In the genomic region with DNA sequence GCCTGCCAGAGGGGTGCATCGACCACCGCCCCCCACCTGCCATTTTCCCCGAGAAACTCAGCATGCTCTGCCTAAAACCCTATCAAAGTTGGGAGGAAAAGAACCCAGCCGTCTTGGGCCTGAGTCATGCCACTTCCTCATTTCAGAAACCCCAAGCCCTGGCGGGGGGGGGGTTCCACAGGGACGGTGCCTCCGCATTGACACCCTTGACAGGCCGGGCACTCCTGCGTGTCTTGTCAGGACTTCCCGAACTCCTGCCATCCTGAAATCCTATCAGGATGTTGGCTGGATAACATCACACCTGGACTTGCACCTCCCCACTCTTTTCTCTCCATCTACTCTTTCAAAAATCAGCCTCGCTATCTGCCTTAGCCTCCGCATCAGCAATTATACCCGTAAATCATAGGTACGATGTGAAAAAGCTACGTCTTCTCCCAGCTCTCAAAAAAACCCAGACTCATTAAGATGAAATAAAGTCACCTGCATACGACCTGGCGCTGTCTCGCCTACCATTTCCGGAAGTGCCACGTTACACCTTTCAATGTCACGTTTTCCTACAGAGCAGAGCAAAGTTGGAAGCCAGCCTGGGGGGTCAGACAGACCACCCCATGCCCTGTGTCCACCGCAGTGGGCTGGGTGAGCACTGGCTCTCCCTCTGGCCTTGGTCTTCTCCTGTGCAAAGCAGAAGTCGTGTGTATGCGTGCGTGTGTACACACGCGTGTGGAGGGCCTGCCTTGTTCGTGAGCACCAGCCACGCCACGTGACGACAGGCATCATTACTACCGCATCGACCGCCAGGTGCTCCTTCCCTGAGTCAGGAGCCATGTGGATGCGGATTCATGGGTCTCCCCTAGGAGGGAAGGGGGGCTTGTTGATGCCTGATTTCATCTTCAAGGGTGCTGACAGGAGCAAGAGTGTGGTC, we compare ENCODE assay signal across 8 cellular contexts.
A peak's percentile ranks its signal among the peaks of the same experiment; 100 is the strongest.
DNase-seq lines count a peak whose midpoint lies in the region; ATAC-seq, FAIRE-seq and TF ChIP-seq lines count a peak whose summit lies in the region.

No MANE protein-coding gene starts in this region.

- no peak overlapping the region for H3K4me2 ChIP-seq in mammary epithelial cell (ENCODE audit: insufficient read depth, low read depth, low read length)

- peaks cover 20% of the 10 kb centered on the region for H3K4me1 Mint-ChIP-seq in MCF 10A (ENCODE audit: insufficient read depth, unreplicated experiment)
- peaks cover 74% of the 10 kb centered on the region for H3K4me1 Mint-ChIP-seq in chondrocyte (ENCODE audit: low read depth)

- H3K9ac ChIP-seq in mammary epithelial cell (ENCODE audit: insufficient read depth, low read length), result no peak overlapping the region
- H3K9ac ChIP-seq in muscle layer of colon (ENCODE audit: low read length), result no peak overlapping the region

- no TSS peak for BruUV-seq in MCF 10A (replicated peaks; lab: Mats Ljungman, UMichigan)
- BruUV-seq in mammary epithelial cell (replicated peaks; lab: Mats Ljungman, UMichigan), result no TSS peak

- H3K36me3 ChIP-seq in mammary epithelial cell (ENCODE audit: insufficient read depth, low read length) (peaks cover 7% of the 10 kb centered on the region), muscle layer of colon (ENCODE audit: insufficient read depth, low read length) (peaks cover 20% of the 10 kb centered on the region)

- CTCF ChIA-PET in MCF 10A (lab: Yijun Ruan, JAX) (interaction anchor here (0.6 to 0.9 kb wide), 5 partner anchors 8 to 479 kb away, joined by 3 to 4 read pairs (median 3); no protein-coding TSS in a partner anchor), mammary epithelial cell (lab: Charles Lee; ENCODE audit: low non-redundant PET) (no interaction called here)

- H3K27ac Mint-ChIP-seq in MCF 10A (ENCODE audit: low read depth, unreplicated experiment) (no peak overlapping the region), chondrocyte (ENCODE audit: unreplicated experiment) (peak overlapping the region; percentile 97)

- H3K27me3 ChIP-seq in mammary epithelial cell (ENCODE audit: insufficient read depth, low read length) (no peaks in the 10 kb centered on the region), muscle layer of colon (ENCODE audit: control insufficient read depth in 1 of 2, insufficient read depth in 2 of 2, low read length in 2 of 2) (no peaks in the 10 kb centered on the region)

- in situ Hi-C loops in mammary epithelial cell (cut with MboI; ENCODE audit: low sequenced_read_pairs in 2 of 2), result no loop called here

- DNase-seq in MCF 10A (ENCODE audit: unreplicated experiment), result peak; percentile 75
- no peak for DNase-seq in mammary epithelial cell
- peak; percentile 70 for DNase-seq in HT1080 (ENCODE audit: low read depth)
- DNase-seq in chondrocyte (ENCODE audit: low spot score), result no peak
- peak in 20 of 49 donors; percentile 12 to 59 (median 36) for DNase-seq in substantia nigra (lab: John Stamatoyannopoulos, UW)
- DNase-seq in frontal cortex (ENCODE audit: low spot score in 2 of 2), result no peak

- POLR2A ChIA-PET in MCF 10A (lab: Yijun Ruan, JAX), result interaction anchor here (1.1 kb wide), 1 partner anchor 10 kb away, joined by 5 read pairs; no protein-coding TSS in a partner anchor

- FAIRE-seq in frontal cortex (lab: Jason Lieb, UNC), result no peak

- peak; percentile 44 to 45 for ATAC-seq in activated CD4-positive, CD25-positive, alpha-beta regulatory T cell treated with anti-CD3 and anti-CD28 coated beads, Interleukin-2, amount 50 U/mL, for 24 hours

- H3K9me3 ChIP-seq in mammary epithelial cell (replicated peaks; ENCODE audit: insufficient read depth, low read length) (no peaks in the 10 kb centered on the region), muscle layer of colon (ENCODE audit: low read length) (no peaks in the 10 kb centered on the region)

- 93% methylated on average over 31 of the region's 35 CpGs for WGBS in mammary epithelial cell (ENCODE audit: low coverage, missing lambda C conversion rate)

- no peaks in the 10 kb centered on the region for H4K20me1 ChIP-seq in mammary epithelial cell (ENCODE audit: insufficient read depth, low read length)

- H3K4me3 ChIP-seq in mammary epithelial cell (replicated peaks in 1 of 3; ENCODE audit: insufficient read depth in 1 of 3, low read depth in 2 of 3, low read length in 3 of 3) (no peak overlapping the region), muscle layer of colon (ENCODE audit: low read depth in 1 of 2, low read length in 2 of 2) (no peak overlapping the region)

- H3K9me3 Mint-ChIP-seq in MCF 10A (ENCODE audit: unreplicated experiment) (no peaks in the 10 kb centered on the region), chondrocyte (ENCODE audit: low read depth) (no peaks in the 10 kb centered on the region)

- intact Hi-C loops in MCF 10A (cut with micrococcal nuclease) (loop anchor here (2.0 kb wide), 2 partner anchors 19 to 23 kb away; no protein-coding TSS in a partner anchor), mammary epithelial cell (cut with micrococcal nuclease) (no loop called here)

- dilution Hi-C loops in mammary epithelial cell (cut with HindIII; ENCODE audit: low sequenced_read_pairs), result loop anchor here (10.0 kb wide), 2 partner anchors 103 to 343 kb away; no protein-coding TSS in a partner anchor

- peaks cover 29% of the 10 kb centered on the region for H3K4me1 ChIP-seq in mammary epithelial cell (ENCODE audit: insufficient read depth, low read length)
- peaks cover 89% of the 10 kb centered on the region for H3K4me1 ChIP-seq in muscle layer of colon (ENCODE audit: insufficient read depth, low read length)

- H3K4me3 Mint-ChIP-seq in MCF 10A (ENCODE audit: unreplicated experiment) (peak overlapping the region; percentile 36), chondrocyte (ENCODE audit: unreplicated experiment) (peak overlapping the region; percentile 32)

- H3K79me2 ChIP-seq in mammary epithelial cell (ENCODE audit: insufficient read depth, low read length), result peaks cover 16% of the 10 kb centered on the region

- H3K36me3 Mint-ChIP-seq in MCF 10A (ENCODE audit: insufficient read depth, unreplicated experiment), result peaks cover 48% of the 10 kb centered on the region
- H3K36me3 Mint-ChIP-seq in chondrocyte (ENCODE audit: low read depth), result peaks cover 4% of the 10 kb centered on the region

- H3K27me3 Mint-ChIP-seq in MCF 10A (ENCODE audit: insufficient read depth, unreplicated experiment) (no peaks in the 10 kb centered on the region), chondrocyte (ENCODE audit: low read depth) (no peaks in the 10 kb centered on the region)

- no peak overlapping the region for H2AFZ ChIP-seq in mammary epithelial cell (ENCODE audit: low read depth, low read length)

- H3K27ac ChIP-seq in mammary epithelial cell (ENCODE audit: insufficient read depth, low read depth, low read length) (no peak overlapping the region), muscle layer of colon (ENCODE audit: low read depth, low read length) (peak overlapping the region; percentile 96), substantia nigra (ENCODE audit: low read depth, low read length, poor library complexity, severe bottlenecking) (peak overlapping the region; percentile 91)

- TF ChIP-seq CTCF in MCF 10A (IDR thresholded peaks at IDR 0.05; ENCODE audit: unreplicated experiment) (no peak), mammary epithelial cell (conservative IDR thresholded peaks at IDR 0.05 in 1 of 2, IDR thresholded peaks at IDR 0.05 in 1 of 2; ENCODE audit: extremely low read depth in 1 of 2, insufficient read depth in 1 of 2, low read depth in 1 of 2, low read length in 2 of 2) (no peak), chondrocyte (IDR thresholded peaks at IDR 0.05) (no peak)

Comparison
In these comparisons a context has a peak if more than half of its experiments do, and no peak if none do; other contexts are left out.
1. DNase-seq: peak in MCF 10A (single experiment) and HT1080 (single experiment); none in mammary epithelial cell (single experiment), chondrocyte (single experiment) and frontal cortex (0 of 2).